2 cellular contexts compared by ENCODE assay signal in genomic region chr11:111362887-111363411, GRCh38.
TF ChIP-seq lines count a peak whose summit lies in the region.

No MANE protein-coding gene starts in this region.

TF ChIP-seq in Ishikawa, 13 proteins besides CTCF, POLR2A, EP300 and RAD21:
- TF ChIP-seq NFIC (IDR thresholded peaks at IDR 0.05) = 0 out of 2 replicates have a peak, but pooled peaks have one; percentile 29
- TF ChIP-seq EGR1 (IDR thresholded peaks at IDR 0.05) = no peak
- TF ChIP-seq USF1 (IDR thresholded peaks at IDR 0.05) = peak; percentile 73
- TF ChIP-seq CREB1 (IDR thresholded peaks at IDR 0.05; ENCODE audit: low read depth) = no peak
- TF ChIP-seq CEBPB (IDR thresholded peaks at IDR 0.05) = no peak
- no peak for TF ChIP-seq YY1 (IDR thresholded peaks at IDR 0.05; ENCODE audit: low read depth)
- peak; percentile 70 for TF ChIP-seq MAX (IDR thresholded peaks at IDR 0.05)
- TF ChIP-seq TAF1 (IDR thresholded peaks at IDR 0.05; ENCODE audit: low read depth) = no peak
- no peak for TF ChIP-seq TEAD4 (IDR thresholded peaks at IDR 0.05)
- TF ChIP-seq ZBTB7A (IDR thresholded peaks at IDR 0.05; ENCODE audit: low read depth) = no peak
- TF ChIP-seq REST (IDR thresholded peaks at IDR 0.05; ENCODE audit: low read depth) = no peak
- no peak for TF ChIP-seq TCF12 (IDR thresholded peaks at IDR 0.05; ENCODE audit: low read depth)
- TF ChIP-seq FOXM1 (IDR thresholded peaks at IDR 0.05; ENCODE audit: borderline replicate concordance, low read depth) = no peak

TF ChIP-seq in HepG2, 621 proteins besides CTCF, POLR2A, EP300 and RAD21 (continues in another document):
- TF ChIP-seq PITX1 (CRISPR knock-in tag; IDR thresholded peaks at IDR 0.05) (0 out of 2 replicates have a peak, but pooled peaks have one; percentile 19), HNF1B (CRISPR knock-in tag; IDR thresholded peaks at IDR 0.05) (no peak), ERF (CRISPR knock-in tag; IDR thresholded peaks at IDR 0.05) (peak; percentile 36; the same call in 1 of the 2 replicates), GATAD1 (CRISPR knock-in tag; IDR thresholded peaks at IDR 0.05) (no peak), ZBTB38 (CRISPR knock-in tag; IDR thresholded peaks at IDR 0.05) (peak; percentile 95), FOXJ3 (CRISPR knock-in tag; IDR thresholded peaks at IDR 0.05; ENCODE audit: borderline replicate concordance) (no peak), ZNF552 (CRISPR knock-in tag; IDR thresholded peaks at IDR 0.05; ENCODE audit: borderline replicate concordance) (no peak), SNAPC2 (CRISPR knock-in tag; IDR thresholded peaks at IDR 0.05) (no peak), NFKBIZ (CRISPR knock-in tag; IDR thresholded peaks at IDR 0.05) (no peak), HMGXB4 (CRISPR knock-in tag; IDR thresholded peaks at IDR 0.05; ENCODE audit: borderline replicate concordance in 1 of 2, low read depth in 1 of 2) (no peak), THAP9 (CRISPR knock-in tag; IDR thresholded peaks at IDR 0.05; ENCODE audit: borderline replicate concordance) (no peak), ZXDC (CRISPR knock-in tag; IDR thresholded peaks at IDR 0.05) (no peak), ETV5 (CRISPR knock-in tag; IDR thresholded peaks at IDR 0.05; ENCODE audit: borderline replicate concordance) (peak; percentile 37; the same call in 1 of the 2 replicates), ZNF12 (CRISPR knock-in tag; IDR thresholded peaks at IDR 0.05) (no peak), ZNF362 (CRISPR knock-in tag; IDR thresholded peaks at IDR 0.05; ENCODE audit: borderline replicate concordance) (peak; percentile 31; the same call in 1 of the 2 replicates), RNF2 (conservative IDR thresholded peaks at IDR 0.05; ENCODE audit: low read depth) (no peak), ZNF501 (CRISPR knock-in tag; IDR thresholded peaks at IDR 0.05) (0 out of 2 replicates have a peak, but pooled peaks have one; percentile 47), PRDM4 (CRISPR knock-in tag; IDR thresholded peaks at IDR 0.05; ENCODE audit: borderline replicate concordance) (no peak), ZNF619 (CRISPR knock-in tag; IDR thresholded peaks at IDR 0.05) (no peak), MNT (IDR thresholded peaks at IDR 0.05) (no peak), HDAC2 (CRISPR knock-in tag; IDR thresholded peaks at IDR 0.05) (no peak), CC2D1A (CRISPR knock-in tag; IDR thresholded peaks at IDR 0.05) (no peak), ELF4 (CRISPR knock-in tag; IDR thresholded peaks at IDR 0.05; ENCODE audit: borderline replicate concordance) (no peak), CBX1 (IDR thresholded peaks at IDR 0.05; ENCODE audit: low read depth) (no peak), ZBTB7B (CRISPR knock-in tag; IDR thresholded peaks at IDR 0.05) (0 out of 2 replicates have a peak, but pooled peaks have one; percentile 27), ZNF350 (CRISPR knock-in tag; IDR thresholded peaks at IDR 0.05; ENCODE audit: borderline replicate concordance, low read depth) (0 out of 2 replicates have a peak, but pooled peaks have one; percentile 30), AHDC1 (CRISPR knock-in tag; IDR thresholded peaks at IDR 0.05; ENCODE audit: borderline replicate concordance) (no peak), GATAD2A (CRISPR knock-in tag; IDR thresholded peaks at IDR 0.05) (peak; percentile 43; the same call in 1 of the 2 replicates), ZNF510 (CRISPR knock-in tag; IDR thresholded peaks at IDR 0.05; ENCODE audit: low read depth) (no peak)
